ENCODE assay signal across 1 cellular context in the genomic region with DNA sequence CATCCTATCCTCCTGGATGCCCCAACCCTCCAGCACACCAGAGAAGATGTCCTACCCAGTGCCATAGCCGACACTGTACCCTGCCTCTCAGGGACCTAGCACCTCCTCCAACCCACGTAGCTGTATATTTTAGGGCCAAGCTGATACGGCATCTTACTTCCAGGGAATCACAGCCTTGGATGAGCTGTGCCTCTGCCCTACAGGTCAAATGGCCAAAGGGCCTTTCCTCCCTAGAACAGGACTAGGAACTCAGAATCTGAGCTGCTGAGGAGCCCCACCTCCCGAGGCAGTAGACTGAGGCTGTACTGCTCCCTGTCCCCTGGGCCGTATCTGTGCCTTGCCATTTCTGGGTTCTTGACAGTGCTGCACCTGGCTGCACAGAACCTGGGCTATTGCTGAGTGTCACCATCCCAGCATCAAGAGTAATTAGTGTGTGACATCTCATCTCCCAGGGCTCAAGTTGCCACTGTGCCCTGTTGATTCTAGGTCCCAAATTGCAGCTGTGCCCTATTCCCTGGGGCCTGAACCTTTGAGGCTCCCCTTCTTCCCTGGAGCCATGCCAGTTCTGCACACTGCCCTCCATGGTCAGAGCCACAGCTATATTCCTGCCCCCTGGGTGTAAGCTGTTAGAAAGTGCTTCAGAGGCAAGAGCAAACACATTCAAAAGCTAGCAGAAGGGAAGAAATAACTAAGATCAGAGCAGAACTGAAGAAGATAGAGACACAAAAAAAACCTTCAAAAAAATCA.
TF ChIP-seq lines count a peak whose summit lies in the region.

No MANE protein-coding gene starts in this region.

TF ChIP-seq in IMR-90, 13 proteins besides CTCF, POLR2A, EP300 and RAD21:
- TF ChIP-seq MXI1 (IDR thresholded peaks at IDR 0.05; ENCODE audit: borderline replicate concordance, low read depth, low read length) (no peak), FOS (IDR thresholded peaks at IDR 0.05; ENCODE audit: low read depth, low read length) (no peak), RCOR1 (IDR thresholded peaks at IDR 0.05; ENCODE audit: insufficient replicate concordance, low read length) (no peak), CEBPB (IDR thresholded peaks at IDR 0.05; ENCODE audit: low read depth, low read length) (no peak), SMC3 (IDR thresholded peaks at IDR 0.05; ENCODE audit: low read depth, low read length) (no peak), CHD1 (IDR thresholded peaks at IDR 0.05; ENCODE audit: low read depth, low read length) (no peak), MAFK (IDR thresholded peaks at IDR 0.05; ENCODE audit: low read depth, low read length) (no peak), BHLHE40 (IDR thresholded peaks at IDR 0.05; ENCODE audit: low read depth, low read length) (no peak), MAZ (IDR thresholded peaks at IDR 0.05; ENCODE audit: borderline replicate concordance, low read depth, low read length) (no peak), RFX5 (IDR thresholded peaks at IDR 0.05; ENCODE audit: low read depth, low read length) (no peak), NFE2L2 (IDR thresholded peaks at IDR 0.05; ENCODE audit: low read depth, low read length) (no peak)
- TF ChIP-seq, protein P1, sequence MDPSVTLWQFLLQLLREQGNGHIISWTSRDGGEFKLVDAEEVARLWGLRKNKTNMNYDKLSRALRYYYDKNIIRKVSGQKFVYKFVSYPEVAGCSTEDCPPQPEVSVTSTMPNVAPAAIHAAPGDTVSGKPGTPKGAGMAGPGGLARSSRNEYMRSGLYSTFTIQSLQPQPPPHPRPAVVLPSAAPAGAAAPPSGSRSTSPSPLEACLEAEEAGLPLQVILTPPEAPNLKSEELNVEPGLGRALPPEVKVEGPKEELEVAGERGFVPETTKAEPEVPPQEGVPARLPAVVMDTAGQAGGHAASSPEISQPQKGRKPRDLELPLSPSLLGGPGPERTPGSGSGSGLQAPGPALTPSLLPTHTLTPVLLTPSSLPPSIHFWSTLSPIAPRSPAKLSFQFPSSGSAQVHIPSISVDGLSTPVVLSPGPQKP (IDR thresholded peaks at IDR 0.05; ENCODE audit: borderline replicate concordance, low read depth, low read length): no peak
- TF ChIP-seq, protein P2, sequence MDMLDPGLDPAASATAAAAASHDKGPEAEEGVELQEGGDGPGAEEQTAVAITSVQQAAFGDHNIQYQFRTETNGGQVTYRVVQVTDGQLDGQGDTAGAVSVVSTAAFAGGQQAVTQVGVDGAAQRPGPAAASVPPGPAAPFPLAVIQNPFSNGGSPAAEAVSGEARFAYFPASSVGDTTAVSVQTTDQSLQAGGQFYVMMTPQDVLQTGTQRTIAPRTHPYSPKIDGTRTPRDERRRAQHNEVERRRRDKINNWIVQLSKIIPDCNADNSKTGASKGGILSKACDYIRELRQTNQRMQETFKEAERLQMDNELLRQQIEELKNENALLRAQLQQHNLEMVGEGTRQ (IDR thresholded peaks at IDR 0.05; ENCODE audit: low read depth, low read length): no peak
